8 cellular contexts compared by ENCODE assay signal in genomic region chr19:56121180-56122167, GRCh38. TPM values are rescaled to one million over a fixed set of nuclear protein-coding genes. Genes with fewer than 3 reads are reported as not detected.
A peak's percentile ranks its signal among the peaks of the same experiment; 100 is the strongest.
DNase-seq lines count a peak whose midpoint lies in the region; ATAC-seq and TF ChIP-seq lines count a peak whose summit lies in the region.

ZNF787 (minus strand) TSS chr19:56121295; CDS start chr19:56103217, 18,078 bp downstream.

- no peaks in the 10 kb centered on the region for H4K20me1 ChIP-seq in KMS-11 (ENCODE audit: insufficient read depth)

- H3K4me3 ChIP-seq in KMS-11 (IDR thresholded peaks at IDR 0.05; ENCODE audit: insufficient read depth, low read depth, low read length): no peak within 1 kb of the TSS
- H3K4me3 ChIP-seq in Peyer's patch: peak within 1 kb of the TSS; percentile 72 to 100 (median 84)

- H3K27ac ChIP-seq in KMS-11 (peak within 1 kb of the TSS; percentile 94), Peyer's patch (peak within 1 kb of the TSS; percentile 93 to 100 (median 96))

- peaks cover 41% of the 10 kb centered on the region for H3K79me2 ChIP-seq in KMS-11 (ENCODE audit: insufficient read depth, low read depth)

- peak; percentile 70 for ATAC-seq in GM21737 (IDR thresholded peaks at IDR 0.05; ENCODE audit: unreplicated experiment)
- ATAC-seq in esophagus mucosa: peak; percentile 91

- peak; percentile 89 for DNase-seq in DMS53 treated with DMSO at 0.1 percent for 48 hours (lab: John Stamatoyannopoulos, UW; ENCODE audit: unreplicated experiment)
- peak; percentile 95 to 99 (median 98) for DNase-seq in Peyer's patch
- DNase-seq in activated T-cell treated with anti-CD3 and anti-CD28 coated beads, Interleukin-2, amount 50 U/mL, for 48 hours: peak; percentile 98
- peak; percentile 96 for DNase-seq in myocyte (ENCODE audit: low read depth)
- peak; percentile 95 to 98 for DNase-seq in stimulated activated CD8-positive, alpha-beta memory T cell treated with anti-CD3 and anti-CD28 coated beads, Interleukin-7, amount 100 ng/mL, for 48 hours (ENCODE audit: extremely low read depth in 1 of 2, low read depth in 1 of 2)

- H3K4me1 ChIP-seq in KMS-11 (ENCODE audit: low read depth, poor library complexity, severe bottlenecking) (peaks cover 25% of the 10 kb centered on the region), Peyer's patch (peaks cover 8 to 47% (median 16%) of the 10 kb centered on the region in 4 donors)

- H3K9me3 ChIP-seq in Peyer's patch: no peaks in the 10 kb centered on the region

- peak; percentile 49 to 55 for TF ChIP-seq POLR2A in Peyer's patch (IDR thresholded peaks at IDR 0.05)

- no peaks in the 10 kb centered on the region for H3K27me3 ChIP-seq in KMS-11 (ENCODE audit: insufficient read depth, low read depth)
- H3K27me3 ChIP-seq in Peyer's patch: no peaks in the 10 kb centered on the region

- H3K36me3 ChIP-seq in KMS-11 (ENCODE audit: insufficient read depth) (no peaks in the 10 kb centered on the region), Peyer's patch (peaks cover 0 to 6% (median 0%) of the 10 kb centered on the region in 3 donors)

- peak within 1 kb of the TSS; percentile 87 for H2AFZ ChIP-seq in KMS-11 (ENCODE audit: low read depth)

- peak within 1 kb of the TSS; percentile 97 for H3K4me2 ChIP-seq in KMS-11

- H3K9ac ChIP-seq in KMS-11: peak within 1 kb of the TSS; percentile 99

- TF ChIP-seq CTCF in KMS-11 (conservative IDR thresholded peaks at IDR 0.05; ENCODE audit: low read depth, low read length) (no peak), Peyer's patch (IDR thresholded peaks at IDR 0.05) (peak in 1 of 6 experiments; percentile 2)

RNA-seq across cellular contexts. Expression of gene ZNF787, which starts in this region (rescaled TPM):
- total RNA-seq in Peyer's patch (10 to 100 TPM; 19.0 to 42.1 (median 26.9) TPM), esophagus mucosa (24.4 TPM), myocyte (22.5 and 23.3 TPM in 2 replicates)
- polyA plus RNA-seq in myocyte (2012): 25.3 TPM
